Comparison of ENCODE assay signal across 8 cellular contexts in genomic region chr7:75072978-75073282, GRCh38. TPM values are rescaled to one million over a fixed set of nuclear protein-coding genes. Genes with fewer than 3 reads are reported as not detected.
DNase-seq lines count a peak whose midpoint lies in the region; ATAC-seq and TF ChIP-seq lines count a peak whose summit lies in the region.

No MANE protein-coding gene starts in this region.

- CTCF ChIA-PET in activated CD8-positive, alpha-beta T cell treated with anti-CD3 and anti-CD28 coated beads for 36 hours (lab: Charles Lee), result interaction anchor here (0.9 kb wide), 1 partner anchor 569 kb away, joined by 3 read pairs; no protein-coding TSS in a partner anchor

- H3K27me3 Mint-ChIP-seq in HFFc6 (ENCODE audit: insufficient read depth), result no peaks in the 10 kb centered on the region; the same call in 1 of the 2 replicates
- no peaks in the 10 kb centered on the region for H3K27me3 Mint-ChIP-seq in activated CD8-positive, alpha-beta T cell treated with anti-CD3 and anti-CD28 coated beads for 36 hours

- H3K9me3 ChIP-seq in right cardiac atrium (ENCODE audit: control insufficient read depth, low read length), result no peaks in the 10 kb centered on the region
- H3K9me3 ChIP-seq in spleen, result no peaks in the 10 kb centered on the region

- H3K36me3 Mint-ChIP-seq in HFFc6 (ENCODE audit: low read depth), result peaks cover 15% of the 10 kb centered on the region; the same call in 1 of the 2 replicates
- peaks cover 17% of the 10 kb centered on the region for H3K36me3 Mint-ChIP-seq in activated CD8-positive, alpha-beta T cell treated with anti-CD3 and anti-CD28 coated beads for 36 hours (ENCODE audit: low read depth)

- TF ChIP-seq CTCF in HFFc6 (IDR thresholded peaks at IDR 0.05) (no peak), spleen (IDR thresholded peaks at IDR 0.05 in 8 of 11, conservative IDR thresholded peaks at IDR 0.05 in 3 of 11) (no peak)
- no peak for TF ChIP-seq CTCF in activated CD8-positive, alpha-beta T cell treated with anti-CD3 and anti-CD28 coated beads for 36 hours (IDR thresholded peaks at IDR 0.05)

- POLR2A ChIA-PET in activated CD8-positive, alpha-beta T cell treated with anti-CD3 and anti-CD28 coated beads for 36 hours (lab: Charles Lee), result interaction anchor here (1.2 to 1.6 kb wide), 3 partner anchors 8 to 13 kb away, joined by 4 read pairs; no protein-coding TSS in a partner anchor

- H3K4me1 Mint-ChIP-seq in HFFc6 (ENCODE audit: low read depth), result 0 out of 2 replicates have a peak, but pooled peaks cover 5% of the 10 kb centered on the region
- peaks cover 10% of the 10 kb centered on the region for H3K4me1 Mint-ChIP-seq in activated CD8-positive, alpha-beta T cell treated with anti-CD3 and anti-CD28 coated beads for 36 hours (ENCODE audit: low read depth)

- no peaks in the 10 kb centered on the region for H3K27me3 ChIP-seq in right cardiac atrium (ENCODE audit: control insufficient read depth, insufficient read depth)
- H3K27me3 ChIP-seq in spleen (replicated peaks in 1 of 7), result no peaks in the 10 kb centered on the region

- peak overlapping the region; percentile 69 for H3K4me3 ChIP-seq in right cardiac atrium (ENCODE audit: low read length)
- H3K4me3 ChIP-seq in spleen, result peak overlapping the region; percentile 71 to 99 (median 86)

- DNase-seq in HFFc6 (no peak), right cardiac atrium (no peak), spleen (no peak), NCI-H524 treated with DMSO at 0.1 percent for 48 hours (lab: John Stamatoyannopoulos, UW) (no peak), globus pallidus (ENCODE audit: low spot score) (no peak)
- no peak for DNase-seq in activated CD8-positive, alpha-beta T cell treated with anti-CD3 and anti-CD28 coated beads for 36 hours

- H3K4me3 Mint-ChIP-seq in HFFc6, result peak overlapping the region; percentile 98
- H3K4me3 Mint-ChIP-seq in activated CD8-positive, alpha-beta T cell treated with anti-CD3 and anti-CD28 coated beads for 36 hours, result peak overlapping the region; percentile 84

- H3K27ac ChIP-seq in right cardiac atrium (ENCODE audit: low read length), result peak overlapping the region; percentile 46
- H3K27ac ChIP-seq in spleen, result peak overlapping the region; percentile 84 to 96 (median 92)

- no peaks in the 10 kb centered on the region for H3K9me3 Mint-ChIP-seq in HFFc6
- no peaks in the 10 kb centered on the region for H3K9me3 Mint-ChIP-seq in activated CD8-positive, alpha-beta T cell treated with anti-CD3 and anti-CD28 coated beads for 36 hours

- intact Hi-C loops in activated CD8-positive, alpha-beta T cell treated with anti-CD3 and anti-CD28 coated beads for 36 hours (cut with micrococcal nuclease), result loop anchor here (10.0 kb wide), 1 partner anchor 692 kb away; no protein-coding TSS in a partner anchor
- intact Hi-C loops in right cardiac atrium (cut with DNase I), result no loop called here
- intact Hi-C loops in spleen (cut with DNase I; ENCODE audit: low total_unique reads), result no loop called here

- H3K36me3 ChIP-seq in spleen, result peaks cover 0 to 37% (median 31%) of the 10 kb centered on the region in 6 donors

- ATAC-seq in activated CD8-positive, alpha-beta T cell treated with anti-CD3 and anti-CD28 coated beads for 36 hours, result no peak
- ATAC-seq in right cardiac atrium (peak in 1 of 2 donors; percentile 12), HG02884 (IDR thresholded peaks at IDR 0.05; ENCODE audit: unreplicated experiment) (no peak), GM21515 (IDR thresholded peaks at IDR 0.05; ENCODE audit: unreplicated experiment) (no peak)

- no peak for TF ChIP-seq POLR2A in spleen (IDR thresholded peaks at IDR 0.05)

- peak overlapping the region; percentile 96 for H3K27ac Mint-ChIP-seq in HFFc6
- peak overlapping the region; percentile 93 for H3K27ac Mint-ChIP-seq in activated CD8-positive, alpha-beta T cell treated with anti-CD3 and anti-CD28 coated beads for 36 hours

- 4% methylated on average over 9 of the region's 9 CpGs for WGBS in right cardiac atrium
- 4 to 28% (median 13%) methylated on average over 5 to 9 of the region's 9 CpGs for WGBS in spleen, 5 donors

- no peaks in the 10 kb centered on the region for H3K4me1 ChIP-seq in right cardiac atrium (ENCODE audit: control insufficient read depth, insufficient read depth, low read length)
- peaks cover 10 to 32% (median 15%) of the 10 kb centered on the region in 6 donors for H3K4me1 ChIP-seq in spleen

RNA-seq across cellular contexts. Expression of gene RCC1L, which starts 0.7 kb away (rescaled TPM):
- 10 to 100 TPM; 46.3 to 56.1 (median 49.2) TPM for total RNA-seq in HFFc6 (2021; fragmentation: NEBNext Ultra II Directional; extraction: Animal tissue kit (Norgen Biotek cat#: 25700))
- total RNA-seq in activated CD8-positive, alpha-beta T cell treated with anti-CD3 and anti-CD28 coated beads for 36 hours, result 10 to 100 TPM; 55.1 to 55.2 TPM
- total RNA-seq in right cardiac atrium (10 to 100 TPM; 27.2 to 37.5 (median 33.9) TPM), spleen (10 to 100 TPM; 30.4 to 38.0 (median 32.7) TPM)
- polyA plus RNA-seq in right cardiac atrium (39.0 TPM), spleen (10 to 100 TPM; 18.7 to 34.4 (median 28.4) TPM)

RNA-seq across cellular contexts. Expression of gene GTF2IRD2B, which starts 19.5 kb away (rescaled TPM):
- 10 to 100 TPM; 14.7 to 21.8 (median 18.1) TPM for total RNA-seq in HFFc6 (2021; fragmentation: NEBNext Ultra II Directional; extraction: Animal tissue kit (Norgen Biotek cat#: 25700))
- total RNA-seq in activated CD8-positive, alpha-beta T cell treated with anti-CD3 and anti-CD28 coated beads for 36 hours, result 10 to 100 TPM; 13.4 to 18.9 TPM
- total RNA-seq in right cardiac atrium (10 to 100 TPM; 28.8 to 44.9 (median 34.1) TPM), spleen (10 to 100 TPM; 33.8 to 65.4 (median 49.2) TPM)
- polyA plus RNA-seq in right cardiac atrium (18.6 TPM), spleen (10 to 100 TPM; 10.1 to 13.8 (median 13.1) TPM)
